In the genomic region with DNA sequence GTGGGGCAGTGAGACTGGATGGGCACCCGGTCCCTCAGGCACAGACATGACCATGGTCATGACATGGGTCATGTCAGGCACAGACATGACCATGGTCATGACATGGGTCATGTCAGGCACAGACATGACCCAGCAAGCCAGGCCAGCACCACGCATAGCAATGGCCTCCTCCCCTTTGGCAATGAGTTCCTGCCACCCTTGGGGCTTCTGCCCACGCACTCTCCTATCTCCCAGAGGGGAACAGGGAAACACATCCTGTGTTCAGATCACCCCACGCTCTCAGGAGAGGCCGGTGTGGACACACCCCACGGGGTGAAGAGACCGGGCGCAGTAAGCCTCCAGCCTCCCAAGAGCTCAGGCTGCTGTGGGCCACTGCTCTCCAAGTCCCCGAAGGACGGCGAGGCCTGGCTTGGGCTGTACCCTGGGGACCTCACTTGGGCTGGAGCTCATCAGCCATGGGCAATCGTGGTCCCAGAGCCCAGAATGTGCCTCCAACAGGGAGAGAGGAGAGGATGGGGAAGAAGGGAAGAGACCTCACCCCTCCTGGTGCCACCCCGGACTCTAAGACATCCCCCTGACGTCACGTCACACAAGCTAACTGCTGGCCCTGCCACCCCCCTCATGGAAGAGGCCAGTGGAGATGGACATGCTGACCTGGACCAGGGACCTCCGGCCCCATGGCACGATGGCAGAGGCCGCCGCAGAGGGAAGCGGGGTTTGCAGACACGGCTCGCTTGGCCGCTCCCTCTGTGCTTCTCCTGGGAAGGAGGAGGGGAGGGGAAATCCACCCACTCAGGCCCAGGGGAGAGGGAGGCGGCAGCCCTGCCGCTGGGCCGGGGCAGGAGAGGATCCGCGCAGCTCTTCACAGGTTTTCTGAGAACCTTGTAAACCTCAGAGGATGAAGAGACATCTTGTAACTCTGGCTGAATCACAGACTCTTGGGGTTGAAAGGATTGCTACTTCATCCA, we compare ENCODE assay signal across 8 cellular contexts.
DNase-seq lines count a peak whose midpoint lies in the region; ATAC-seq lines count a peak whose summit lies in the region.

No MANE protein-coding gene starts in this region.

- ATAC-seq in GM19395 (IDR thresholded peaks at IDR 0.05; ENCODE audit: unreplicated experiment), result peak; percentile 35
- peak; percentile 15 for ATAC-seq in HG03439 (IDR thresholded peaks at IDR 0.05; ENCODE audit: unreplicated experiment)
- peak; percentile 6 to 56 for ATAC-seq in naive thymus-derived CD8-positive, alpha-beta T cell

- POLR2A ChIA-PET in naive thymus-derived CD8-positive, alpha-beta T cell (lab: Charles Lee), result interaction anchor here (0.5 to 3.6 kb wide), 18 partner anchors 9 to 1004 kb away, joined by 3 to 32 read pairs (median 4); a partner anchor contains a TSS

- peak overlapping the region; percentile 87 for H3K27ac Mint-ChIP-seq in activated T-helper 1 cell treated with anti-CD3 and anti-CD28 coated beads, Interleukin-12 subunit alpha, Interleukin-12 subunit beta, Interleukin-2, Interleukin-4 antibody, amounts not matched to agents 30 ng/mL and 10 ng/mL and 1 ng/mL, durations not matched to agents 14 hours and 24 hours and 36 hours
- peak overlapping the region; percentile 83 to 100 (median 98) for H3K27ac Mint-ChIP-seq in naive thymus-derived CD8-positive, alpha-beta T cell

- H3K27me3 Mint-ChIP-seq in activated T-helper 1 cell treated with anti-CD3 and anti-CD28 coated beads, Interleukin-12 subunit alpha, Interleukin-12 subunit beta, Interleukin-2, Interleukin-4 antibody, amounts not matched to agents 30 ng/mL and 10 ng/mL and 1 ng/mL, durations not matched to agents 14 hours and 24 hours and 36 hours (ENCODE audit: insufficient read depth), result peaks cover 2% of the 10 kb centered on the region
- H3K27me3 Mint-ChIP-seq in naive thymus-derived CD8-positive, alpha-beta T cell, result peaks cover 0 to 2% (median 0%) of the 10 kb centered on the region in 5 donors

- DNase-seq in A172 (ENCODE audit: low spot score) (peak; percentile 47), NCI-H526 (lab: John Stamatoyannopoulos, UW) (no peak), NCI-H1694 treated with DMSO at 0.1 percent for 48 hours (lab: John Stamatoyannopoulos, UW) (no peak)
- DNase-seq in activated T-helper 1 cell treated with anti-CD3 and anti-CD28 coated beads, Interleukin-12 subunit alpha, Interleukin-12 subunit beta, Interleukin-2, Interleukin-4 antibody, amounts not matched to agents 30 ng/mL and 10 ng/mL and 1 ng/mL, durations not matched to agents 14 hours and 24 hours and 36 hours (ENCODE audit: low spot score), result peak; percentile 28
- peak in 5 of 10 donors; percentile 27 to 57 (median 55) for DNase-seq in naive thymus-derived CD8-positive, alpha-beta T cell
- no peak for DNase-seq in effector CD8-positive, alpha-beta T cell (lab: John Stamatoyannopoulos, UW)

- peak overlapping the region; percentile 84 for H3K4me3 Mint-ChIP-seq in activated T-helper 1 cell treated with anti-CD3 and anti-CD28 coated beads, Interleukin-12 subunit alpha, Interleukin-12 subunit beta, Interleukin-2, Interleukin-4 antibody, amounts not matched to agents 30 ng/mL and 10 ng/mL and 1 ng/mL, durations not matched to agents 14 hours and 24 hours and 36 hours
- peak overlapping the region; percentile 84 to 98 (median 94) for H3K4me3 Mint-ChIP-seq in naive thymus-derived CD8-positive, alpha-beta T cell

- H3K4me1 Mint-ChIP-seq in activated T-helper 1 cell treated with anti-CD3 and anti-CD28 coated beads, Interleukin-12 subunit alpha, Interleukin-12 subunit beta, Interleukin-2, Interleukin-4 antibody, amounts not matched to agents 30 ng/mL and 10 ng/mL and 1 ng/mL, durations not matched to agents 14 hours and 24 hours and 36 hours (ENCODE audit: low read depth), result peaks cover 57% of the 10 kb centered on the region
- peaks cover 41 to 70% (median 64%) of the 10 kb centered on the region in 4 donors for H3K4me1 Mint-ChIP-seq in naive thymus-derived CD8-positive, alpha-beta T cell

- H3K9me3 Mint-ChIP-seq in activated T-helper 1 cell treated with anti-CD3 and anti-CD28 coated beads, Interleukin-12 subunit alpha, Interleukin-12 subunit beta, Interleukin-2, Interleukin-4 antibody, amounts not matched to agents 30 ng/mL and 10 ng/mL and 1 ng/mL, durations not matched to agents 14 hours and 24 hours and 36 hours, result no peaks in the 10 kb centered on the region
- peaks cover 0 to 1% (median 0%) of the 10 kb centered on the region in 9 donors for H3K9me3 Mint-ChIP-seq in naive thymus-derived CD8-positive, alpha-beta T cell

- H3K36me3 Mint-ChIP-seq in activated T-helper 1 cell treated with anti-CD3 and anti-CD28 coated beads, Interleukin-12 subunit alpha, Interleukin-12 subunit beta, Interleukin-2, Interleukin-4 antibody, amounts not matched to agents 30 ng/mL and 10 ng/mL and 1 ng/mL, durations not matched to agents 14 hours and 24 hours and 36 hours (ENCODE audit: low read depth), result peaks cover 26% of the 10 kb centered on the region
- peaks cover 5 to 22% (median 9%) of the 10 kb centered on the region in 3 donors for H3K36me3 Mint-ChIP-seq in naive thymus-derived CD8-positive, alpha-beta T cell

- intact Hi-C loops in activated T-helper 1 cell treated with anti-CD3 and anti-CD28 coated beads, Interleukin-12 subunit alpha, Interleukin-12 subunit beta, Interleukin-2, Interleukin-4 antibody, amounts not matched to agents 30 ng/mL and 10 ng/mL and 1 ng/mL, durations not matched to agents 14 hours and 24 hours and 36 hours (cut with micrococcal nuclease), result loop anchor here (1.0 to 10.0 kb wide), 7 partner anchors 13 to 463 kb away; a partner anchor contains a TSS

Comparison
In these comparisons a context has a peak if more than half of its experiments do, and no peak if none do; other contexts are left out.
1. DNase-seq: peak in A172 (single experiment) and activated T-helper 1 cell treated with anti-CD3 and anti-CD28 coated beads, Interleukin-12 subunit alpha, Interleukin-12 subunit beta, Interleukin-2, Interleukin-4 antibody, amounts not matched to agents 30 ng/mL and 10 ng/mL and 1 ng/mL, durations not matched to agents 14 hours and 24 hours and 36 hours (single experiment); none in effector CD8-positive, alpha-beta T cell (single experiment), NCI-H526 (0 of 2) and NCI-H1694 treated with DMSO at 0.1 percent for 48 hours (single experiment).
2. Peak in every context shown above with its lines, with median percentiles within 50 percentile points of each other: ATAC-seq.